10 cellular contexts compared by ENCODE assay signal in genomic region chr3:110815008-110815583, GRCh38.
DNase-seq lines count a peak whose midpoint lies in the region; ATAC-seq and TF ChIP-seq lines count a peak whose summit lies in the region.
"Had no signal": no experiment of that assay in that cellular context is flagged by ENCODE, and none has a peak within 500 bp of the region (broad histone marks: within the 10 kb centered on the region; RNA-seq: fewer than 3 reads in every experiment).

No MANE protein-coding gene starts in this region.

- DNase-seq in GM04503 (ENCODE audit: low read depth), result peak; percentile 28
- DNase-seq in MM.1S, result no peak
- peak; percentile 80 to 89 for DNase-seq in cardiac fibroblast (ENCODE audit: low read depth in 2 of 2)
- no peak for DNase-seq in neural progenitor cell (ENCODE audit: low spot score)
- no peak for DNase-seq in Right ventricle myocardium inferior (ENCODE audit: missing footprints)
- no peak for DNase-seq in stimulated activated CD4-positive, alpha-beta T cell treated with anti-CD3 and anti-CD28 coated beads, Interleukin-2, amount 100 ng/mL, for 24 hours
- DNase-seq: NCI-H146, SIG-M5 had no signal

- no peak overlapping the region for H3K9ac ChIP-seq in MM.1S (ENCODE audit: low read length)
- no peak overlapping the region for H3K9ac ChIP-seq in neural progenitor cell

- TF ChIP-seq CTCF in MM.1S (IDR thresholded peaks at IDR 0.05; ENCODE audit: low read length) (no peak), cardiac fibroblast (IDR thresholded peaks at IDR 0.05; ENCODE audit: low read depth, low read length) (no peak), neural progenitor cell (IDR thresholded peaks at IDR 0.05) (no peak)

- H3F3A ChIP-seq in MM.1S (ENCODE audit: insufficient read depth, low read length) (peaks cover 11% of the 10 kb centered on the region), neural progenitor cell (ENCODE audit: low read depth) (no peaks in the 10 kb centered on the region)

- no peak for ATAC-seq in HG03095 (IDR thresholded peaks at IDR 0.05; ENCODE audit: unreplicated experiment)
- ATAC-seq in Right ventricle myocardium inferior, result no peak

- no peaks in the 10 kb centered on the region for H3K79me2 ChIP-seq in MM.1S (ENCODE audit: low read length)
- H3K79me2 ChIP-seq in neural progenitor cell (ENCODE audit: low read depth), result no peaks in the 10 kb centered on the region

- H3K4me3 Mint-ChIP-seq in neural progenitor cell, result no peak overlapping the region

- H3K27me3 ChIP-seq in MM.1S (replicated peaks; ENCODE audit: insufficient read depth, low read length) (no peaks in the 10 kb centered on the region), neural progenitor cell (no peaks in the 10 kb centered on the region)
- H3K27me3 ChIP-seq: esophagus muscularis mucosa had no signal

- peaks cover 7% of the 10 kb centered on the region for H3K4me1 Mint-ChIP-seq in neural progenitor cell

- no peaks in the 10 kb centered on the region for H3K9me3 ChIP-seq in MM.1S (replicated peaks; ENCODE audit: insufficient read depth, low read length)
- no peaks in the 10 kb centered on the region for H3K9me3 ChIP-seq in neural progenitor cell (ENCODE audit: low read depth)
- H3K9me3 ChIP-seq: esophagus muscularis mucosa had no signal

- H3K4me1 ChIP-seq in MM.1S (ENCODE audit: low read length) (peaks cover 22% of the 10 kb centered on the region), neural progenitor cell (peaks cover 14% of the 10 kb centered on the region)
- H3K4me1 ChIP-seq: esophagus muscularis mucosa had no signal

- 0 out of 2 replicates have a peak overlapping the region, but pooled peaks have one; percentile 8 for H3K4me2 ChIP-seq in MM.1S (ENCODE audit: low read depth, low read length)
- no peak overlapping the region for H3K4me2 ChIP-seq in neural progenitor cell

- H3K9me3 Mint-ChIP-seq in neural progenitor cell, result peaks cover 4% of the 10 kb centered on the region

- no peaks in the 10 kb centered on the region for H3K9me2 ChIP-seq in MM.1S (replicated peaks; ENCODE audit: insufficient read depth, low read length)

- H3K27ac Mint-ChIP-seq in neural progenitor cell, result peak overlapping the region; percentile 5

- no peaks in the 10 kb centered on the region for H3K27me3 Mint-ChIP-seq in neural progenitor cell (ENCODE audit: insufficient read depth, low read depth)

- H3K4me3 ChIP-seq in MM.1S (ENCODE audit: low read length) (no peak overlapping the region), cardiac fibroblast (replicated peaks in 1 of 2; ENCODE audit: low read depth in 2 of 2, low read length in 2 of 2) (peak overlapping the region in 1 of 2 donors; percentile 9), neural progenitor cell (no peak overlapping the region)
- H3K4me3 ChIP-seq: esophagus muscularis mucosa had no signal

- H3K36me3 Mint-ChIP-seq in neural progenitor cell, result peaks cover 1% of the 10 kb centered on the region

- intact Hi-C loops in Right ventricle myocardium inferior (cut with DNase I), result no loop called here

- no peak overlapping the region for H2AFZ ChIP-seq in MM.1S (ENCODE audit: low read length)
- no peak overlapping the region for H2AFZ ChIP-seq in neural progenitor cell (replicated peaks)

- H3K36me3 ChIP-seq in MM.1S (replicated peaks; ENCODE audit: insufficient read depth, low read length) (no peaks in the 10 kb centered on the region), neural progenitor cell (no peaks in the 10 kb centered on the region)
- H3K36me3 ChIP-seq: esophagus muscularis mucosa had no signal

- H4K20me1 ChIP-seq in MM.1S (ENCODE audit: insufficient read depth, low read length) (no peaks in the 10 kb centered on the region), neural progenitor cell (ENCODE audit: low read depth) (no peaks in the 10 kb centered on the region)

- H3K27ac ChIP-seq in MM.1S (ENCODE audit: low read length) (no peak overlapping the region), neural progenitor cell (no peak overlapping the region)
- H3K27ac ChIP-seq: esophagus muscularis mucosa had no signal

Comparison
In these comparisons a context has a peak if more than half of its experiments do, and no peak if none do; other contexts are left out.
1. DNase-seq: peak in GM04503 (single experiment) and cardiac fibroblast (2 of 2); none in MM.1S (single experiment), neural progenitor cell (single experiment), Right ventricle myocardium inferior (single experiment) and stimulated activated CD4-positive, alpha-beta T cell treated with anti-CD3 and anti-CD28 coated beads, Interleukin-2, amount 100 ng/mL, for 24 hours (0 of 2).